Comparison of ENCODE assay signal across 20 cellular contexts in the genomic region with DNA sequence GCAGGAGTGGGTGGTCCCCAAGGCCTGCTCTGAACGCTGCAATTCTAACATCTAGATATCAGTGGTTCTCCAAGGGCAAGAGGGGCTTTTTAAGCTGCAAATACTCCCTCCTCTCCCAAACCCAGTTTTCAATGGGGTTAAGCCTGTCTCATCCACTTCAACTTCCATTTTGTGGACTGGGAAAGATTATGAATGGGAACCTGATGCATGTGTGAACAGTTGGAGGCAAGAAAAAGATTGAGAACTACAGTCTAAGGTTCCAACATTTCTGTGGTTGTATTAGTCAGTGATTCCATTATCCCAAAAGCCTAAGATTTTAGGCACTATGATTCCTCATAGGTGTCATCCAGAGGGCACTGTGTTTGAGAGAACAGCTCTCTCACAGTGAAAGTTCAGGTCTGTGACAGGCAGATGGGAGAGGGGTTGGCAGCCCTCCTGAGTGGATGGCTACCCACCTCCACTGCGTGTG. TPM values are rescaled to one million over a fixed set of nuclear protein-coding genes. Genes with fewer than 3 reads are reported as not detected.
DNase-seq lines count a peak whose midpoint lies in the region; ATAC-seq and TF ChIP-seq lines count a peak whose summit lies in the region.
"Had no signal": no experiment of that assay in that cellular context is flagged by ENCODE, and none has a peak within 500 bp of the region (broad histone marks: within the 10 kb centered on the region; RNA-seq: fewer than 3 reads in every experiment).

No MANE protein-coding gene starts in this region.

- no peak for TF ChIP-seq CTCF in Peyer's patch (IDR thresholded peaks at IDR 0.05)

- no peak overlapping the region for H3K4me3 ChIP-seq in Peyer's patch
- H3K4me3 ChIP-seq: BLaER1, gastroesophageal sphincter had no signal

- no peaks in the 10 kb centered on the region for H3K27me3 ChIP-seq in Peyer's patch
- H3K27me3 ChIP-seq: BLaER1 had no signal

- no peak for TF ChIP-seq POLR2A in Peyer's patch (IDR thresholded peaks at IDR 0.05)

- H3K9me3 Mint-ChIP-seq in activated T-helper 1 cell treated with anti-CD3 and anti-CD28 coated beads, Interleukin-12 subunit alpha, Interleukin-12 subunit beta, Interleukin-2, Interleukin-4 antibody, amounts not matched to agents 30 ng/mL and 10 ng/mL and 1 ng/mL, durations not matched to agents 14 hours and 24 hours and 36 hours, result peaks cover 5% of the 10 kb centered on the region
- H3K9me3 Mint-ChIP-seq in activated T-helper 2 cell treated with anti-CD3 and anti-CD28 coated beads, Interferon-gamma antibody, Interleukin-2, Interleukin-4, amounts not matched to agents 10 μg/mL and 5 μg/mL and 100 μg/mL, durations not matched to agents 14 hours and 24 hours and 36 hours, result peaks cover 6% of the 10 kb centered on the region

- ATAC-seq in sciatic nerve (peak; percentile 84), HG03469 (IDR thresholded peaks at IDR 0.05; ENCODE audit: unreplicated experiment) (no peak), GM19023 (IDR thresholded peaks at IDR 0.05; ENCODE audit: unreplicated experiment) (no peak)
- ATAC-seq: gastroesophageal sphincter, right cardiac atrium had no signal

- no peak overlapping the region for H3K4me3 Mint-ChIP-seq in activated T-helper 1 cell treated with anti-CD3 and anti-CD28 coated beads, Interleukin-12 subunit alpha, Interleukin-12 subunit beta, Interleukin-2, Interleukin-4 antibody, amounts not matched to agents 30 ng/mL and 10 ng/mL and 1 ng/mL, durations not matched to agents 14 hours and 24 hours and 36 hours
- H3K4me3 Mint-ChIP-seq in activated T-helper 2 cell treated with anti-CD3 and anti-CD28 coated beads, Interferon-gamma antibody, Interleukin-2, Interleukin-4, amounts not matched to agents 10 μg/mL and 5 μg/mL and 100 μg/mL, durations not matched to agents 14 hours and 24 hours and 36 hours (ENCODE audit: low read depth), result no peak overlapping the region
- H3K4me3 Mint-ChIP-seq: activated CD4-positive, alpha-beta memory T cell treated with anti-CD3 and anti-CD28 coated beads for 36 hours had no signal

- intact Hi-C loops in sciatic nerve (cut with DNase I), result no loop called here
- intact Hi-C loops in activated T-helper 1 cell treated with anti-CD3 and anti-CD28 coated beads, Interleukin-12 subunit alpha, Interleukin-12 subunit beta, Interleukin-2, Interleukin-4 antibody, amounts not matched to agents 30 ng/mL and 10 ng/mL and 1 ng/mL, durations not matched to agents 14 hours and 24 hours and 36 hours (cut with micrococcal nuclease), result no loop called here
- intact Hi-C loops in activated T-helper 2 cell treated with anti-CD3 and anti-CD28 coated beads, Interferon-gamma antibody, Interleukin-2, Interleukin-4, amounts not matched to agents 10 μg/mL and 5 μg/mL and 100 μg/mL, durations not matched to agents 14 hours and 24 hours and 36 hours (cut with micrococcal nuclease), result no loop called here

- H3K27ac ChIP-seq in Peyer's patch, result peak overlapping the region in 3 of 4 donors; percentile 48 to 94 (median 78)
- H3K27ac ChIP-seq: BLaER1, gastroesophageal sphincter, KMS-11 had no signal

- no peaks in the 10 kb centered on the region for H3K36me3 Mint-ChIP-seq in activated T-helper 1 cell treated with anti-CD3 and anti-CD28 coated beads, Interleukin-12 subunit alpha, Interleukin-12 subunit beta, Interleukin-2, Interleukin-4 antibody, amounts not matched to agents 30 ng/mL and 10 ng/mL and 1 ng/mL, durations not matched to agents 14 hours and 24 hours and 36 hours (ENCODE audit: low read depth)
- H3K36me3 Mint-ChIP-seq in activated T-helper 2 cell treated with anti-CD3 and anti-CD28 coated beads, Interferon-gamma antibody, Interleukin-2, Interleukin-4, amounts not matched to agents 10 μg/mL and 5 μg/mL and 100 μg/mL, durations not matched to agents 14 hours and 24 hours and 36 hours (ENCODE audit: low read depth), result no peaks in the 10 kb centered on the region
- H3K36me3 Mint-ChIP-seq: activated CD4-positive, alpha-beta memory T cell treated with anti-CD3 and anti-CD28 coated beads for 36 hours had no signal

- peaks cover 0 to 30% (median 0%) of the 10 kb centered on the region in 3 donors for H3K36me3 ChIP-seq in Peyer's patch
- H3K36me3 ChIP-seq: BLaER1, gastroesophageal sphincter had no signal

- no peaks in the 10 kb centered on the region for H3K9me3 ChIP-seq in Peyer's patch
- H3K9me3 ChIP-seq: BLaER1, gastroesophageal sphincter had no signal

- H3K4me1 ChIP-seq in Peyer's patch, result peaks cover 0 to 40% (median 0%) of the 10 kb centered on the region in 4 donors
- H3K4me1 ChIP-seq: BLaER1, gastroesophageal sphincter had no signal

- H3K27ac Mint-ChIP-seq in activated T-helper 1 cell treated with anti-CD3 and anti-CD28 coated beads, Interleukin-12 subunit alpha, Interleukin-12 subunit beta, Interleukin-2, Interleukin-4 antibody, amounts not matched to agents 30 ng/mL and 10 ng/mL and 1 ng/mL, durations not matched to agents 14 hours and 24 hours and 36 hours, result no peak overlapping the region
- no peak overlapping the region for H3K27ac Mint-ChIP-seq in activated T-helper 2 cell treated with anti-CD3 and anti-CD28 coated beads, Interferon-gamma antibody, Interleukin-2, Interleukin-4, amounts not matched to agents 10 μg/mL and 5 μg/mL and 100 μg/mL, durations not matched to agents 14 hours and 24 hours and 36 hours
- H3K27ac Mint-ChIP-seq: activated CD4-positive, alpha-beta memory T cell treated with anti-CD3 and anti-CD28 coated beads for 36 hours had no signal

- peaks cover 7% of the 10 kb centered on the region for H3K27me3 Mint-ChIP-seq in activated T-helper 1 cell treated with anti-CD3 and anti-CD28 coated beads, Interleukin-12 subunit alpha, Interleukin-12 subunit beta, Interleukin-2, Interleukin-4 antibody, amounts not matched to agents 30 ng/mL and 10 ng/mL and 1 ng/mL, durations not matched to agents 14 hours and 24 hours and 36 hours (ENCODE audit: insufficient read depth)
- H3K27me3 Mint-ChIP-seq in activated T-helper 2 cell treated with anti-CD3 and anti-CD28 coated beads, Interferon-gamma antibody, Interleukin-2, Interleukin-4, amounts not matched to agents 10 μg/mL and 5 μg/mL and 100 μg/mL, durations not matched to agents 14 hours and 24 hours and 36 hours (ENCODE audit: low read depth), result peaks cover 9% of the 10 kb centered on the region

- DNase-seq in EH (ENCODE audit: low read depth), result peak; percentile 80
- DNase-seq in Peyer's patch, result no peak
- DNase-seq in fibroblast of gingiva (ENCODE audit: low read depth), result peak; percentile 42
- no peak for DNase-seq in sciatic nerve (ENCODE audit: low spot score)
- no peak for DNase-seq in activated T-helper 1 cell treated with anti-CD3 and anti-CD28 coated beads, Interleukin-12 subunit alpha, Interleukin-12 subunit beta, Interleukin-2, Interleukin-4 antibody, amounts not matched to agents 30 ng/mL and 10 ng/mL and 1 ng/mL, durations not matched to agents 14 hours and 24 hours and 36 hours (ENCODE audit: low spot score)
- no peak for DNase-seq in activated T-helper 2 cell treated with anti-CD3 and anti-CD28 coated beads, Interferon-gamma antibody, Interleukin-2, Interleukin-4, amounts not matched to agents 10 μg/mL and 5 μg/mL and 100 μg/mL, durations not matched to agents 14 hours and 24 hours and 36 hours (ENCODE audit: low spot score)
- DNase-seq: activated CD4-positive, alpha-beta memory T cell treated with anti-CD3 and anti-CD28 coated beads for 36 hours; amniotic stem cell; DMS53; effector CD8-positive, alpha-beta T cell; NCI-H510A; right cardiac atrium had no signal

- H3K4me1 Mint-ChIP-seq in activated T-helper 1 cell treated with anti-CD3 and anti-CD28 coated beads, Interleukin-12 subunit alpha, Interleukin-12 subunit beta, Interleukin-2, Interleukin-4 antibody, amounts not matched to agents 30 ng/mL and 10 ng/mL and 1 ng/mL, durations not matched to agents 14 hours and 24 hours and 36 hours (ENCODE audit: low read depth), result no peaks in the 10 kb centered on the region
- no peaks in the 10 kb centered on the region for H3K4me1 Mint-ChIP-seq in activated T-helper 2 cell treated with anti-CD3 and anti-CD28 coated beads, Interferon-gamma antibody, Interleukin-2, Interleukin-4, amounts not matched to agents 10 μg/mL and 5 μg/mL and 100 μg/mL, durations not matched to agents 14 hours and 24 hours and 36 hours (ENCODE audit: low read depth)

RNA-seq across cellular contexts. Expression of gene HNF4A, which starts 53.7 kb away (rescaled TPM):
- total RNA-seq in Peyer's patch, result 100 to 1,000 TPM in 3 of 4 donors, 10 to 100 TPM in 1; 76.7 to 346 (median 308) TPM
- total RNA-seq in sciatic nerve, result not detected
- not detected in 2 replicates for total RNA-seq in activated T-helper 1 cell treated with anti-CD3 and anti-CD28 coated beads, Interleukin-12 subunit alpha, Interleukin-12 subunit beta, Interleukin-2, Interleukin-4 antibody, amounts not matched to agents 30 ng/mL and 10 ng/mL and 1 ng/mL, durations not matched to agents 14 hours and 24 hours and 36 hours
- total RNA-seq in activated T-helper 2 cell treated with anti-CD3 and anti-CD28 coated beads, Interferon-gamma antibody, Interleukin-2, Interleukin-4, amounts not matched to agents 10 μg/mL and 5 μg/mL and 100 μg/mL, durations not matched to agents 14 hours and 24 hours and 36 hours, result not detected in 2 replicates
- total RNA-seq: activated CD4-positive, alpha-beta memory T cell treated with anti-CD3 and anti-CD28 coated beads for 36 hours; gastroesophageal sphincter; H1; OCI-LY7; ureter had no signal

Comparison
In these comparisons a context has a peak if more than half of its experiments do, and no peak if none do; other contexts are left out.
1. DNase-seq: peak in EH (single experiment) and fibroblast of gingiva (single experiment); none in Peyer's patch (0 of 3), sciatic nerve (single experiment), activated T-helper 1 cell treated with anti-CD3 and anti-CD28 coated beads, Interleukin-12 subunit alpha, Interleukin-12 subunit beta, Interleukin-2, Interleukin-4 antibody, amounts not matched to agents 30 ng/mL and 10 ng/mL and 1 ng/mL, durations not matched to agents 14 hours and 24 hours and 36 hours (single experiment) and activated T-helper 2 cell treated with anti-CD3 and anti-CD28 coated beads, Interferon-gamma antibody, Interleukin-2, Interleukin-4, amounts not matched to agents 10 μg/mL and 5 μg/mL and 100 μg/mL, durations not matched to agents 14 hours and 24 hours and 36 hours (single experiment).
2. RNA of gene HNF4A, which starts 53.7 kb away (total RNA-seq): 76.7 to 346 TPM in Peyer's patch; not detected in sciatic nerve (single experiment), not detected in activated T-helper 1 cell treated with anti-CD3 and anti-CD28 coated beads, Interleukin-12 subunit alpha, Interleukin-12 subunit beta, Interleukin-2, Interleukin-4 antibody, amounts not matched to agents 30 ng/mL and 10 ng/mL and 1 ng/mL, durations not matched to agents 14 hours and 24 hours and 36 hours and not detected in activated T-helper 2 cell treated with anti-CD3 and anti-CD28 coated beads, Interferon-gamma antibody, Interleukin-2, Interleukin-4, amounts not matched to agents 10 μg/mL and 5 μg/mL and 100 μg/mL, durations not matched to agents 14 hours and 24 hours and 36 hours; every median in the first group is over 10 times any median in the second.